ENCODE assay signal across 8 cellular contexts in the genomic region with DNA sequence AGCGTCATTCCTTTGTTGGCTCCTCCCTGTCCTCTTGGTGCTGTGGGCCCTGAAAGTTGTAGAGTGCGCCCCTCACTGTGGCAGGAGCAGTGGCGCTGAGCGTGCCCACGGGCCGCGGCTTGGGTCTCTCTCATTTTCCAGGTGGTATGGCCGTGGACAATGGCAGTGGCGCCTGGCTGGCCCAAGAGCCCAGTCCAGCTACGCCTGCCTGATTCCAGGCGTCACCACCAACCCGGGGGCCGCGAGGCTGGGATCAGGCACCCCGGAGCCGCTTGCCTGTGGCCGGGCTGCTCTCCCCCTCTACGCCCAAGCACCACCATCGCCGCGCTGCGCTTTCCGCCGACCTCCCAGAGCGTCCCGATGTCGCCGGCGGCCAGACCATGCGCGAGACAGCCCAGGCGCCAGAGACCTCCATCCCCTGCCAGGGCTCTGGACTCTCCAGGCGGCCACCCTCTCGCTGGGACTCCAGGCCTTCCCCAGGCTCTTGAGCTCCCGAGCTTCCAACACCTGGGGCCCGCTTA.
A peak's percentile ranks its signal among the peaks of the same experiment; 100 is the strongest.
DNase-seq lines count a peak whose midpoint lies in the region; ATAC-seq, FAIRE-seq and TF ChIP-seq lines count a peak whose summit lies in the region.
"Not testable (repeated sequence)": the region's sequence is repeated elsewhere in the genome, so short reads cannot be mapped to it uniquely, and the experiment has no call there.

No MANE protein-coding gene starts in this region.

- FAIRE-seq in GM12878 (lab: Jason Lieb, UNC), result not testable (repeated sequence)

- TF ChIP-seq RAD21 in GM12878 (IDR thresholded peaks at IDR 0.05; ENCODE audit: insufficient read depth, low read depth, low read length), result not testable (repeated sequence)

- H3K79me2 ChIP-seq in GM12878 (ENCODE audit: control insufficient read depth, insufficient read depth, low read length), result peaks cover 42% of the 10 kb centered on the region

- peaks cover 35% of the 10 kb centered on the region for H3K27me3 Mint-ChIP-seq in glutamatergic neuron (ENCODE audit: unreplicated experiment)
- H3K27me3 Mint-ChIP-seq in type B pancreatic cell, result peaks cover 58% of the 10 kb centered on the region

- peak overlapping the region; percentile 51; the same call in 1 of the 2 replicates for H3K4me3 ChIP-seq in HUES48 (ENCODE audit: low read depth, low read length)
- peak overlapping the region; percentile 79 for H3K4me3 ChIP-seq in GM12878
- peak overlapping the region; percentile 60 for H3K4me3 ChIP-seq in lower lobe of right lung
- H3K4me3 ChIP-seq in rectal smooth muscle tissue (ENCODE audit: low read length), result peak overlapping the region; percentile 32

- H3K9ac ChIP-seq in ES-I3 (ENCODE audit: low read depth, low read length), result peak overlapping the region; percentile 93; the same call in 1 of the 2 replicates
- H3K9ac ChIP-seq in HUES48 (ENCODE audit: low read depth, low read length); rectal smooth muscle tissue (ENCODE audit: low read length): not testable (repeated sequence)
- H3K9ac ChIP-seq in GM12878 (ENCODE audit: control insufficient read depth, insufficient read depth, low read length), result peak overlapping the region; percentile 70

- intact Hi-C loops in GM12878 (cut with micrococcal nuclease; ENCODE audit: unreplicated experiment); lower lobe of right lung (cut with DNase I): not testable (repeated sequence)

- H2AFZ ChIP-seq in GM12878 (ENCODE audit: control insufficient read depth, low read depth, low read length), result peak overlapping the region; percentile 58

- H3K4me1 Mint-ChIP-seq in glutamatergic neuron (ENCODE audit: low read depth, unreplicated experiment), result not testable (repeated sequence)
- H3K4me1 Mint-ChIP-seq in type B pancreatic cell (ENCODE audit: unreplicated experiment), result peaks cover 18% of the 10 kb centered on the region

- not testable (repeated sequence) for BruUV-seq in GM12878 (replicated peaks; lab: Mats Ljungman, UMichigan)

- H3K27ac ChIP-seq in HUES48 (ENCODE audit: low read depth, low read length); rectal smooth muscle tissue (ENCODE audit: low read depth, low read length): not testable (repeated sequence)
- H3K27ac ChIP-seq in GM12878 (ENCODE audit: control insufficient read depth, insufficient read depth) (peak overlapping the region; percentile 94), lower lobe of right lung (peak overlapping the region; percentile 83)

- not testable (repeated sequence) for H3K27ac Mint-ChIP-seq in glutamatergic neuron (ENCODE audit: unreplicated experiment); type B pancreatic cell

- not testable (repeated sequence) for H3K36me3 ChIP-seq in ES-I3 (ENCODE audit: insufficient read depth, low read length); HUES48 (ENCODE audit: control insufficient read depth, insufficient read depth, low read length); GM12878 (ENCODE audit: control insufficient read depth in 2 of 2, insufficient read depth in 2 of 2, low read length in 1 of 2); lower lobe of right lung; rectal smooth muscle tissue (ENCODE audit: control insufficient read depth, insufficient read depth, low read length)

- RAD21 ChIA-PET in GM12878 (lab: Charles Lee; ENCODE audit: unreplicated experiment), result interaction anchor here (3.3 kb wide), 1 partner anchor 1017 kb away, joined by 47 read pairs; no protein-coding TSS in a partner anchor

- TF ChIP-seq CTCF in GM12878 (IDR thresholded peaks at IDR 0.05 in 2 of 3, conservative IDR thresholded peaks at IDR 0.05 in 1 of 3; ENCODE audit: control insufficient read depth in 2 of 3, extremely low read depth in 1 of 3, insufficient read depth in 1 of 3, low read depth in 3 of 3, low read length in 3 of 3); glutamatergic neuron (IDR thresholded peaks at IDR 0.05; ENCODE audit: partially characterized antibody, unreplicated experiment); lower lobe of right lung (IDR thresholded peaks at IDR 0.05); type B pancreatic cell (conservative IDR thresholded peaks at IDR 0.05): not testable (repeated sequence)

- peak; percentile 39 for ATAC-seq in GM12878
- ATAC-seq in lower lobe of right lung, result peak; percentile 4 to 17

- TF ChIP-seq POLR2A in GM12878 (IDR thresholded peaks at IDR 0.05; ENCODE audit: low read depth, low read length), result peak; percentile 36; the same call in 1 of the 2 replicates

- CTCF ChIA-PET in GM12878 (lab: Yijun Ruan, JAX), result interaction anchor here (3.3 kb wide), 1 partner anchor 1017 kb away, joined by 25 read pairs; no protein-coding TSS in a partner anchor

- in situ Hi-C loops in GM12878 (cut with MboI), result not testable (repeated sequence)

- peak overlapping the region; percentile 96 for H3K4me2 ChIP-seq in GM12878 (ENCODE audit: control insufficient read depth, insufficient read depth)

- H3K9me3 ChIP-seq in ES-I3 (ENCODE audit: control insufficient read depth, insufficient read depth, low read length); HUES48 (ENCODE audit: control insufficient read depth, insufficient read depth, low read length); GM12878 (replicated peaks; ENCODE audit: control insufficient read depth, insufficient read depth, low read length); lower lobe of right lung: not testable (repeated sequence)

- POLR2A ChIA-PET in GM12878 (lab: Charles Lee), result interaction anchor here (3.4 kb wide), 1 partner anchor 1017 kb away, joined by 35 read pairs; no protein-coding TSS in a partner anchor

- SMC1A ChIA-PET in GM12878 (lab: Charles Lee; ENCODE audit: uncharacterized antibody, unreplicated experiment), result interaction anchor here (1.4 to 1.8 kb wide), 2 partner anchors 1017 to 1018 kb away, joined by 17 to 26 read pairs; no protein-coding TSS in a partner anchor

- not testable (repeated sequence) for TF ChIP-seq EP300 in GM12878 (IDR thresholded peaks at IDR 0.05; ENCODE audit: borderline replicate concordance in 1 of 2, control insufficient read depth in 1 of 2, low read depth in 2 of 2, low read length in 2 of 2)

- WGBS in GM12878 (ENCODE audit: insufficient coverage, insufficient replicate concordance, low lambda C conversion rate, missing lambda C conversion rate), result 4% methylated on average over 36 of the region's 36 CpGs

- H3K27me3 ChIP-seq in HUES48 (ENCODE audit: control insufficient read depth, insufficient read depth, low read length) (peaks cover 63% of the 10 kb centered on the region), lower lobe of right lung (ENCODE audit: low read depth) (peaks cover 49% of the 10 kb centered on the region)
- H3K27me3 ChIP-seq in GM12878 (replicated peaks in 1 of 2; ENCODE audit: control insufficient read depth in 2 of 2, insufficient read depth in 2 of 2, low read length in 1 of 2); rectal smooth muscle tissue (ENCODE audit: control insufficient read depth, insufficient read depth, low read length): not testable (repeated sequence)

- DNase-seq in activated CD4-positive, alpha-beta T cell treated with anti-CD3 and anti-CD28 coated beads, Interleukin-2, amount 50 U/mL, for 48 hours, result peak; percentile 26 to 34
- DNase-seq in GM12878 (ENCODE audit: low read depth, low spot score), result not testable (repeated sequence)
- DNase-seq in glutamatergic neuron, result peak; percentile 79
- DNase-seq in lower lobe of right lung, result peak; percentile 78
- peak; percentile 84 for DNase-seq in type B pancreatic cell (ENCODE audit: extremely low spot score, unreplicated experiment)

- peaks cover 22% of the 10 kb centered on the region for H3K9me3 Mint-ChIP-seq in glutamatergic neuron (ENCODE audit: unreplicated experiment)
- H3K9me3 Mint-ChIP-seq in type B pancreatic cell, result not testable (repeated sequence)

- peaks cover 19% of the 10 kb centered on the region for H3K36me3 Mint-ChIP-seq in glutamatergic neuron (ENCODE audit: unreplicated experiment)
- peaks cover 17% of the 10 kb centered on the region for H3K36me3 Mint-ChIP-seq in type B pancreatic cell

- not testable (repeated sequence) for H4K20me1 ChIP-seq in GM12878 (ENCODE audit: control insufficient read depth, insufficient read depth)

- H3K4me3 Mint-ChIP-seq in glutamatergic neuron (ENCODE audit: unreplicated experiment) (peak overlapping the region; percentile 87), type B pancreatic cell (peak overlapping the region; percentile 73)

- not testable (repeated sequence) for H3K4me1 ChIP-seq in ES-I3 (ENCODE audit: insufficient read depth, low read length); HUES48 (ENCODE audit: control insufficient read depth, insufficient read depth, low read length); GM12878 (ENCODE audit: control insufficient read depth, insufficient read depth, low read length); rectal smooth muscle tissue (ENCODE audit: control insufficient read depth, insufficient read depth, low read length)
- peaks cover 12% of the 10 kb centered on the region for H3K4me1 ChIP-seq in lower lobe of right lung

TF ChIP-seq in GM12878, 131 proteins besides CTCF, POLR2A, EP300 and RAD21 (continues in another document):
- 0 out of 2 replicates have a peak, but pooled peaks have one; percentile 39 for TF ChIP-seq CHD1 (IDR thresholded peaks at IDR 0.05; ENCODE audit: low read depth, low read length)
- peak in 1 of 2 experiments; percentile 56; a peak in 1 of 4 replicates for TF ChIP-seq BHLHE40 (IDR thresholded peaks at IDR 0.05; ENCODE audit: borderline replicate concordance in 1 of 2, low read depth in 2 of 2, low read length in 1 of 2)
- TF ChIP-seq CREB1 (IDR thresholded peaks at IDR 0.05; ENCODE audit: low read depth), result 0 out of 2 replicates have a peak, but pooled peaks have one; percentile 33
- TF ChIP-seq MTA3 (IDR thresholded peaks at IDR 0.05; ENCODE audit: borderline replicate concordance, low read length), result peak; percentile 21; the same call in 1 of the 2 replicates
